In the genomic region with DNA sequence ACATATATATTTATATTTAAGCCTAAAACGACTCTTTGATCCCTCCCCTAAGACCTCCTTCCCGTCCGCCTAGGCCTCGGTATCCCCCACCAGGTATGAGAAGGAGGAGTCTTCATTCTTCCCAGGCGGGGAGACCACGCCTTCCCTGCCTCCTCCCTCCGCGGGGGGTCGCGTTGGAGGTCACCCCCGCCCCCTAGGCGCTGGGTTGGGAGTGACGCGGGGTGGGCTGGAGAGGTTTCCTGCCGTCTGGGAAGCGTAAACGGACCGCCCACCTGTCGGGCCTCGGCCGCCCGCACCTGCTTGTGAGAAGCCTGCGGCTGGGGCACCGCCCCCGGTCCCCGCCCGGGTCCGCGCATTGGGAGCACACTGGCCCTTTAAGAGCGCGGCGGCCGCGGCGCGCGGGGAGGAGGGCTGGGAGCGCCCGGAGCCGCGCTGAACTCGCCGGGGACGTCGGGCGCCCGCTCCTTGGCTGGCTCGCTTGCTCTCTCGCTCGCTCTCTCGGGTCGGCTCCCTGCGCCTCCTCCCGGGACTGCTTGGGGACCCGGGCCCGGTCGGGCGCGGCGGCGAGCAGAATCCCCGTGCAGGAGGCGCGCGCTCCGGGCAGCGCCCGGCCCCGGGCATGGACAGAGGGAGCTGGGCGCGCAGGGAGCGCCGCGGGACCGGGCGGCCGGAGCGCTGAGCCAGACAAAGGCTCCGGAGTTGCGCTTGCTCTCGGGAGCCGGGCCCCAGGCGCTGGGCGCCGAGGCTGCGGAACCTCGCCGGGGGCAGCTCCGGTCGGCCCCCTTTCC, we compare ENCODE assay signal across 8 cellular contexts. TPM values are rescaled to one million over a fixed set of nuclear protein-coding genes. Genes with fewer than 3 reads are reported as not detected.
DNase-seq lines count a peak whose midpoint lies in the region; ATAC-seq and TF ChIP-seq lines count a peak whose summit lies in the region.

Gene MMP15 (plus strand): TSS at position 404 of the 788 bp plus-strand sequence. CDS start 597 bp downstream, outside the sequence.

- intact Hi-C loops in Right ventricle myocardium superior (cut with DNase I) (no loop called here), ovary (cut with DNase I) (loop anchor here (5.0 to 10.0 kb wide), 4 partner anchors 87 to 469 kb away; partner anchors contain the start of genes CSNK2A2 (in 2 of the 4) and CFAP20 (in 1 of the 4))

- H3K27ac Mint-ChIP-seq in activated naive CD4-positive, alpha-beta T cell treated with anti-CD3 and anti-CD28 coated beads, Interleukin-2, amount 50 U/mL, for 72 hours: no peak within 1 kb of the TSS

- no peak for TF ChIP-seq POLR2A in ovary (IDR thresholded peaks at IDR 0.05)
- peak in 1 of 2 donors; percentile 41 for TF ChIP-seq POLR2A in tibial nerve (IDR thresholded peaks at IDR 0.05)

- no peaks in the 10 kb centered on the region for H3K36me3 Mint-ChIP-seq in activated naive CD4-positive, alpha-beta T cell treated with anti-CD3 and anti-CD28 coated beads, Interleukin-2, amount 50 U/mL, for 72 hours

- H3K27me3 ChIP-seq in SJSA1 (replicated peaks): peaks cover 28% of the 10 kb centered on the region
- no peaks in the 10 kb centered on the region for H3K27me3 ChIP-seq in ovary
- H3K27me3 ChIP-seq in tibial nerve: no peaks in the 10 kb centered on the region

- H3K4me1 ChIP-seq in SJSA1 (replicated peaks) (peaks cover 43% of the 10 kb centered on the region), ovary (ENCODE audit: insufficient read depth) (peaks cover 11% of the 10 kb centered on the region), tibial nerve (peaks cover 0 to 100% (median 37%) of the 10 kb centered on the region in 4 donors)

- DNase-seq in AG10803 (ENCODE audit: low read depth) (peak; percentile 58), HuH-7 (ENCODE audit: low spot score) (peak; percentile 75), SJSA1 (ENCODE audit: low read depth in 1 of 2, low spot score in 2 of 2) (peak in 1 of 2 experiments; percentile 79), Right ventricle myocardium superior (peak; percentile 88), ovary (peak; percentile 30 to 71 (median 56)), tibial nerve (ENCODE audit: low spot score in 2 of 2) (no peak)
- peak in 1 of 2 donors; percentile 72 for DNase-seq in activated naive CD4-positive, alpha-beta T cell treated with anti-CD3 and anti-CD28 coated beads, Interleukin-2, amount 50 U/mL, for 72 hours (ENCODE audit: low spot score in 2 of 2)

- WGBS in ovary, 3 donors: 0 to 1% (median 0%) methylated on average over 27 to 90 of the region's 90 CpGs
- 1% methylated on average over 29 to 76 of the region's 90 CpGs for WGBS in tibial nerve, 2 donors

- H3K4me3 ChIP-seq in AG10803 (ENCODE audit: low read length): peak within 1 kb of the TSS; percentile 63
- H3K4me3 ChIP-seq in SJSA1: peak within 1 kb of the TSS; percentile 48
- H3K4me3 ChIP-seq in ovary: peak within 1 kb of the TSS; percentile 56
- peak within 1 kb of the TSS; percentile 49 to 93 (median 74) for H3K4me3 ChIP-seq in tibial nerve

- H3K27ac ChIP-seq in SJSA1 (no peak within 1 kb of the TSS), ovary (peak within 1 kb of the TSS in 1 of 2 donors; percentile 40), tibial nerve (peak within 1 kb of the TSS; percentile 37 to 90 (median 81))

- no peak for TF ChIP-seq CTCF in AG10803 (conservative IDR thresholded peaks at IDR 0.05; ENCODE audit: low read length)
- no peak for TF ChIP-seq CTCF in ovary (IDR thresholded peaks at IDR 0.05)
- TF ChIP-seq CTCF in tibial nerve (IDR thresholded peaks at IDR 0.05): no peak

- TF ChIP-seq EP300 in ovary (IDR thresholded peaks at IDR 0.05): no peak
- TF ChIP-seq EP300 in tibial nerve (IDR thresholded peaks at IDR 0.05): peak in 1 of 2 donors; percentile 11

- peaks cover 12% of the 10 kb centered on the region for H3K36me3 ChIP-seq in SJSA1
- H3K36me3 ChIP-seq in ovary: no peaks in the 10 kb centered on the region
- H3K36me3 ChIP-seq in tibial nerve: no peaks in the 10 kb centered on the region

- no peaks in the 10 kb centered on the region for H3K9me3 Mint-ChIP-seq in activated naive CD4-positive, alpha-beta T cell treated with anti-CD3 and anti-CD28 coated beads, Interleukin-2, amount 50 U/mL, for 72 hours

- ATAC-seq in GM19025 (IDR thresholded peaks at IDR 0.05; ENCODE audit: low read depth, unreplicated experiment): peak; percentile 65
- peak; percentile 64 to 84 for ATAC-seq in activated naive CD4-positive, alpha-beta T cell treated with anti-CD3 and anti-CD28 coated beads, Interleukin-2, amount 50 U/mL, for 72 hours
- peak; percentile 80 for ATAC-seq in Right ventricle myocardium superior (ENCODE audit: poor library complexity)

- no peaks in the 10 kb centered on the region for H3K9me3 ChIP-seq in SJSA1 (replicated peaks)
- no peaks in the 10 kb centered on the region for H3K9me3 ChIP-seq in ovary
- no peaks in the 10 kb centered on the region for H3K9me3 ChIP-seq in tibial nerve

RNA-seq across cellular contexts. Expression of gene MMP15, which starts in this region (rescaled TPM):
- total RNA-seq in SJSA1 (2014; rRNA removed; shearing (Covaris generic)): 1.2 and 1.9 TPM in 2 replicates
- total RNA-seq in activated naive CD4-positive, alpha-beta T cell treated with anti-CD3 and anti-CD28 coated beads, Interleukin-2, amount 50 U/mL, for 72 hours: under 1 TPM; 0.07 to 0.76 TPM
- 55.2 TPM for total RNA-seq in Right ventricle myocardium superior
- 1 to 10 TPM in 5 of 7 donors, under 1 TPM in 2; 0.86 to 6.7 (median 2.6) TPM for total RNA-seq in ovary
- 1 to 10 TPM; 1.2 to 2.6 TPM for polyA plus RNA-seq in ovary
- 10 to 100 TPM; 11.4 to 32.9 (median 28.4) TPM for total RNA-seq in tibial nerve

Comparison
In these comparisons a context has a peak if more than half of its experiments do, and no peak if none do; other contexts are left out.
1. Peak in ATAC-seq in activated naive CD4-positive, alpha-beta T cell treated with anti-CD3 and anti-CD28 coated beads, Interleukin-2, amount 50 U/mL, for 72 hours; RNA of the gene not detected or under 1 TPM.
2. DNase-seq: peak in AG10803 (single experiment), HuH-7 (single experiment), Right ventricle myocardium superior (single experiment) and ovary (5 of 5); none in tibial nerve (0 of 2).
3. Peak in every context shown above with its lines, with median percentiles within 50 percentile points of each other: H3K4me3 ChIP-seq and ATAC-seq.